Comparison of ENCODE assay signal across 27 cellular contexts in the genomic region with DNA sequence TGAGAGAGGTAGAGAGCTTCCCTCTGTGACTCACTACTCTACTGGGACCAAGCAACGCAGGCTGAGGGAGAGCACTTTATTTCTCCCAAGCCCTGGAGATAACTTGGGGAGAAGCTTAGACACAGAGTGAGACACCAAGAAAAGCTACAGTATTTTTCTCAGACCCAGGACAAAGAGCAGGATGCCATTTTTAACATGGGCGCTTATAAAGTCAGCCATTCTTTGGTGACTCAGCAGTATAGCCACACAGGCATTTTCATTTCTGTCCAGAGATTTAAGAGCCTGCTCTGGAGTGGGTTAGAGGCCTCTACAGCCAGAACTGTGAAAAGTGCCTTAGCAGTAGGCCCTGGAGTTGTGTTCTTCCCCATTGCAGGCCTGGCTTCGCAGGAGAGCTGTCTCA. TPM values are rescaled to one million over a fixed set of nuclear protein-coding genes. Genes with fewer than 3 reads are reported as not detected.
"Had no signal": no experiment of that assay in that cellular context is flagged by ENCODE, and none has a peak within 500 bp of the region (broad histone marks: within the 10 kb centered on the region; RNA-seq: fewer than 3 reads in every experiment).

No MANE protein-coding gene starts in this region.

- H3K4me1 ChIP-seq: psoas muscle, testis, upper lobe of right lung had no signal

- H3K27ac ChIP-seq: cardiac muscle cell, psoas muscle, testis, upper lobe of right lung had no signal

- H3K4me3 ChIP-seq: cardiac muscle cell, lung, psoas muscle, testis, upper lobe of right lung had no signal

- ATAC-seq: activated CD8-positive, alpha-beta T cell treated with anti-CD3 and anti-CD28 coated beads for 36 hours; activated T-helper 17 cell treated with anti-CD3 and anti-CD28 coated beads, Interleukin-2, amount 50 U/mL, for 72 hours; left lobe of liver; psoas muscle; right cardiac atrium; stimulated activated effector memory CD8-positive, alpha-beta T cell treated with anti-CD3 and anti-CD28 coated beads, Interleukin-12 subunit alpha, Interleukin-12 subunit beta, amount 100 ng/mL, for 72 hours; upper lobe of right lung had no signal

- H3K9me3 ChIP-seq: psoas muscle, testis, upper lobe of right lung had no signal

- H3K27me3 ChIP-seq: cardiac muscle cell, testis had no signal

- DNase-seq: activated CD4-positive, alpha-beta T cell treated with anti-CD3 and anti-CD28 coated beads, Interleukin-2, amount 10 ng/mL, durations not matched to agents 24 days and 14 days; activated CD8-positive, alpha-beta T cell treated with anti-CD3 and anti-CD28 coated beads for 36 hours; activated naive CD4-positive, alpha-beta T cell treated with Interleukin-2 at 50 U/mL for 16 hours; activated naive CD8-positive, alpha-beta T cell treated with anti-CD3 and anti-CD28 coated beads, Interleukin-2, amount 10 ng/mL, durations not matched to agents 7 days and 5 days; activated T-cell treated with anti-CD3 and anti-CD28 coated beads, Interleukin-2, amount 50 U/mL, for 1 hour; amygdala; effector memory CD4-positive, alpha-beta T cell; hypothalamus; islet precursor cell; midbrain; psoas muscle; right cardiac atrium; small intestine; stimulated activated CD4-positive, alpha-beta T cell treated with anti-CD3 and anti-CD28 coated beads, Interleukin-4, amount 100 ng/mL, for 24 hours; testis; upper lobe of right lung had no signal

- H3K36me3 ChIP-seq: cardiac muscle cell, upper lobe of right lung had no signal

RNA-seq across cellular contexts. Expression of a gene that starts 55.0 kb away (rescaled TPM):
- total RNA-seq: activated CD4-positive, alpha-beta T cell treated with anti-CD3 and anti-CD28 coated beads, Interleukin-2, amount 10 ng/mL, durations not matched to agents 24 days and 14 days; activated CD8-positive, alpha-beta T cell treated with anti-CD3 and anti-CD28 coated beads for 36 hours; activated naive CD8-positive, alpha-beta T cell treated with anti-CD3 and anti-CD28 coated beads, Interleukin-2, amount 10 ng/mL, durations not matched to agents 7 days and 5 days; cardiac muscle cell; chondrocyte; endothelial cell of umbilical vein; fibroblast of lung; frontal cortex; lung; upper lobe of right lung had no signal
- polyA plus RNA-seq: cardiac muscle cell, endothelial cell of umbilical vein, fibroblast of lung, lung, neural cell, small intestine had no signal

RNA-seq across cellular contexts. Expression of a gene that starts 57.8 kb away (rescaled TPM):
- total RNA-seq: activated CD4-positive, alpha-beta T cell treated with anti-CD3 and anti-CD28 coated beads, Interleukin-2, amount 10 ng/mL, durations not matched to agents 24 days and 14 days; activated CD8-positive, alpha-beta T cell treated with anti-CD3 and anti-CD28 coated beads for 36 hours; activated naive CD8-positive, alpha-beta T cell treated with anti-CD3 and anti-CD28 coated beads, Interleukin-2, amount 10 ng/mL, durations not matched to agents 7 days and 5 days; activated T-helper 17 cell treated with anti-CD3 and anti-CD28 coated beads, Interleukin-2, amount 50 U/mL, for 72 hours; cardiac muscle cell; endothelial cell of umbilical vein; left lobe of liver; omental fat pad; psoas muscle; upper lobe of right lung had no signal
- polyA plus RNA-seq: cardiac muscle cell, endothelial cell of umbilical vein, neural cell, psoas muscle had no signal
